Comparison of ENCODE assay signal across 13 cellular contexts in genomic region chr15:91456251-91456718, GRCh38.
DNase-seq lines count a peak whose midpoint lies in the region; ATAC-seq and TF ChIP-seq lines count a peak whose summit lies in the region.
"Had no signal": no experiment of that assay in that cellular context is flagged by ENCODE, and none has a peak within 500 bp of the region (broad histone marks: within the 10 kb centered on the region; RNA-seq: fewer than 3 reads in every experiment).

No MANE protein-coding gene starts in this region.

- DNase-seq in RWPE2 (ENCODE audit: low spot score) (peak; percentile 98), esophagus squamous epithelium (lab: John Stamatoyannopoulos, UW) (no peak), stromal cell of bone marrow (ENCODE audit: low read depth) (peak; percentile 3), natural killer cell (no peak), hippocampal formation (lab: John Stamatoyannopoulos, UW) (no peak)
- DNase-seq: activated CD8-positive, alpha-beta T cell treated with anti-CD3 and anti-CD28 coated beads for 36 hours; activated gamma-delta T cell treated with Interleukin-2 at 50 U/mL for 16 hours; KBM-7; NCI-H2029; sigmoid colon; T-helper 17 cell had no signal

- H3K27me3 ChIP-seq in RWPE2 (ENCODE audit: insufficient read depth, poor library complexity, severe bottlenecking) (no peaks in the 10 kb centered on the region), esophagus squamous epithelium (no peaks in the 10 kb centered on the region)
- H3K27me3 ChIP-seq: sigmoid colon had no signal

- H3K27ac ChIP-seq in HEK293 (ENCODE audit: extremely low read depth, low read depth, low read length) (no peak overlapping the region), RWPE2 (ENCODE audit: poor library complexity, severe bottlenecking) (peak overlapping the region; percentile 87), esophagus squamous epithelium (peak overlapping the region; percentile 18 to 73 (median 44))
- H3K27ac ChIP-seq: sigmoid colon had no signal

- peaks cover 3 to 4% of the 10 kb centered on the region in 2 donors for H3K9me3 Mint-ChIP-seq in natural killer cell

- TF ChIP-seq CTCF in HEK293 (tag by site-specific recombination; IDR thresholded peaks at IDR 0.05) (no peak), RWPE2 (IDR thresholded peaks at IDR 0.05; ENCODE audit: poor library complexity, severe bottlenecking) (no peak), esophagus squamous epithelium (IDR thresholded peaks at IDR 0.05) (no peak), natural killer cell (IDR thresholded peaks at IDR 0.05) (no peak)

- CTCF ChIA-PET in HEK293 (lab: Yijun Ruan, JAX) = interaction anchor here (0.7 kb wide), 2 partner anchors 36 to 140 kb away, joined by 3 read pairs; no protein-coding TSS in a partner anchor

- no peak for TF ChIP-seq POLR2A in esophagus squamous epithelium (IDR thresholded peaks at IDR 0.05)

- ATAC-seq in RWPE2 (ENCODE audit: low read depth) (peak; percentile 98), natural killer cell (no peak), GM19324 (IDR thresholded peaks at IDR 0.05; ENCODE audit: low FRiP score, unreplicated experiment) (no peak)
- ATAC-seq: activated CD8-positive, alpha-beta T cell treated with anti-CD3 and anti-CD28 coated beads for 36 hours; T-helper 17 cell had no signal

- H3K27me3 Mint-ChIP-seq in natural killer cell (ENCODE audit: low read depth in 2 of 2) = peaks cover 0 to 12% of the 10 kb centered on the region in 2 donors
- H3K27me3 Mint-ChIP-seq: activated CD8-positive, alpha-beta T cell treated with anti-CD3 and anti-CD28 coated beads for 36 hours had no signal

- intact Hi-C loops in esophagus squamous epithelium (cut with DNase I) = no loop called here
- intact Hi-C loops in natural killer cell (cut with micrococcal nuclease) = no loop called here

- H3K4me1 ChIP-seq in HEK293 (ENCODE audit: control insufficient read depth, insufficient read depth, low read length) (no peaks in the 10 kb centered on the region), RWPE2 (ENCODE audit: insufficient read depth, poor library complexity, severe bottlenecking) (peaks cover 15% of the 10 kb centered on the region), esophagus squamous epithelium (peaks cover 0 to 18% (median 0%) of the 10 kb centered on the region in 3 donors)
- H3K4me1 ChIP-seq: sigmoid colon had no signal

- H3K9me3 ChIP-seq in HEK293 (ENCODE audit: control insufficient read depth, insufficient read depth, low read depth, low read length) (no peaks in the 10 kb centered on the region), RWPE2 (ENCODE audit: severe bottlenecking) (peaks cover 2% of the 10 kb centered on the region), esophagus squamous epithelium (peaks cover 0 to 13% (median 0%) of the 10 kb centered on the region in 3 donors)

- POLR2A ChIA-PET in HEK293 (lab: Yijun Ruan, JAX) = no interaction called here

- H3K4me3 ChIP-seq in HEK293 (ENCODE audit: low read depth, low read length) (no peak overlapping the region), RWPE2 (ENCODE audit: severe bottlenecking) (no peak overlapping the region), esophagus squamous epithelium (no peak overlapping the region)
- H3K4me3 ChIP-seq: sigmoid colon had no signal

- peaks cover 6 to 10% of the 10 kb centered on the region in 2 donors for H3K4me1 Mint-ChIP-seq in natural killer cell

- no peak overlapping the region for H3K27ac Mint-ChIP-seq in natural killer cell
- H3K27ac Mint-ChIP-seq: activated CD8-positive, alpha-beta T cell treated with anti-CD3 and anti-CD28 coated beads for 36 hours; T-helper 17 cell had no signal

- 25 to 58% methylated on average over 6 of the region's 7 CpGs for WGBS in esophagus squamous epithelium, 2 donors

- peaks cover 22% of the 10 kb centered on the region for H3K36me3 Mint-ChIP-seq in natural killer cell

- H3K36me3 ChIP-seq in HEK293 (ENCODE audit: control insufficient read depth in 2 of 2, insufficient read depth in 1 of 2, low read length in 2 of 2) (no peaks in the 10 kb centered on the region), RWPE2 (ENCODE audit: low read depth) (no peaks in the 10 kb centered on the region), esophagus squamous epithelium (no peaks in the 10 kb centered on the region)
- H3K36me3 ChIP-seq: sigmoid colon had no signal

- H3K4me3 Mint-ChIP-seq in natural killer cell = no peak overlapping the region
- H3K4me3 Mint-ChIP-seq: activated CD8-positive, alpha-beta T cell treated with anti-CD3 and anti-CD28 coated beads for 36 hours; T-helper 17 cell had no signal

TF ChIP-seq in HEK293, 187 proteins besides CTCF, POLR2A, EP300 and RAD21:
- TF ChIP-seq ZNF23 (tag by site-specific recombination; IDR thresholded peaks at IDR 0.05; ENCODE audit: borderline replicate concordance) (no peak), SCRT2 (tag by site-specific recombination; IDR thresholded peaks at IDR 0.05) (peak; percentile 29; the same call in 1 of the 2 replicates), MEIS1 (CRISPR knock-in tag; IDR thresholded peaks at IDR 0.05; ENCODE audit: borderline replicate concordance) (no peak), ZIC2 (tag by site-specific recombination; IDR thresholded peaks at IDR 0.05) (peak; percentile 42), SP2 (tag by site-specific recombination; IDR thresholded peaks at IDR 0.05) (no peak), REPIN1 (tag by site-specific recombination; IDR thresholded peaks at IDR 0.05; ENCODE audit: low read depth) (no peak), ZBTB1 (tag by site-specific recombination; IDR thresholded peaks at IDR 0.05) (no peak), ZSCAN4 (tag by site-specific recombination; IDR thresholded peaks at IDR 0.05) (no peak), OVOL3 (tag by site-specific recombination; IDR thresholded peaks at IDR 0.05) (no peak)

Comparison
In these comparisons a context has a peak if more than half of its experiments do, and no peak if none do; other contexts are left out.
1. DNase-seq: peak in RWPE2 (single experiment) and stromal cell of bone marrow (single experiment); none in esophagus squamous epithelium (single experiment), natural killer cell (single experiment) and hippocampal formation (0 of 2).